1 cellular context compared by ENCODE assay signal in genomic region chr9:122567901-122568300, GRCh38.
TF ChIP-seq lines count a peak whose summit lies in the region.

No MANE protein-coding gene starts in this region.

TF ChIP-seq in K562, 482 proteins besides CTCF, POLR2A, EP300 and RAD21:
- no peak for TF ChIP-seq FOXJ3 (CRISPR knock-in tag; IDR thresholded peaks at IDR 0.05)
- no peak for TF ChIP-seq CREM (IDR thresholded peaks at IDR 0.05; ENCODE audit: low read depth)
- TF ChIP-seq MCM2 (IDR thresholded peaks at IDR 0.05; ENCODE audit: low read depth): no peak
- TF ChIP-seq PRDM10 (IDR thresholded peaks at IDR 0.05; ENCODE audit: partially characterized antibody): no peak
- TF ChIP-seq NFE2L1 (tag; IDR thresholded peaks at IDR 0.05; ENCODE audit: borderline replicate concordance, low read depth): no peak
- no peak for TF ChIP-seq ATF2 (CRISPR knock-in tag; IDR thresholded peaks at IDR 0.05)
- no peak for TF ChIP-seq MEF2A (IDR thresholded peaks at IDR 0.05; ENCODE audit: control insufficient read depth, low read depth, low read length)
- TF ChIP-seq JUNB (CRISPR knock-in tag; conservative IDR thresholded peaks at IDR 0.05): no peak
- TF ChIP-seq MXI1 (IDR thresholded peaks at IDR 0.05; ENCODE audit: low read depth, low read length): no peak
- TF ChIP-seq ZBTB1 (CRISPR knock-in tag; IDR thresholded peaks at IDR 0.05; ENCODE audit: borderline replicate concordance, low read depth): no peak
- no peak for TF ChIP-seq ZNF3 (CRISPR knock-in tag; IDR thresholded peaks at IDR 0.05)
- no peak for TF ChIP-seq CBFA2T3 (IDR thresholded peaks at IDR 0.05)
